ENCODE assay signal across 8 cellular contexts in the genomic region with DNA sequence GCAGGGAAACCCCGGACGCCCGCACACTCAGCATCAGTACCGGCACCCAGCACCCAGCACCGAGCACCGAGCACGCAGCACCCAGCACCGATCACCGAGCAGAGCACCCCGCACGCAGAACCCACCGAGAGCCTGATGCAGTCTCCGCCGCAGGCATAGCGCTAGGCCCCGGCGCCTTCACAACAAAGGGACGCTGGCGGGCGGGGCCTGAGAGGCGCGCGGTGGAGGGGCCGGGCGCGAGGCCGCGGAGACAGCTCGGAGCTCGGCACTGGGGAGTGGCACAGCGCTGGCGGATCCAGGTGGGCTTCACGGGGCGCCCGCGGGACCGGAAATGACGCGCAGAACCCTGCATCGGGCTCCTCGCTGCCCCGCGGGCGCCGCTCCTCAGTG. TPM values are rescaled to one million over a fixed set of nuclear protein-coding genes. Genes with fewer than 3 reads are reported as not detected.
DNase-seq lines count a peak whose midpoint lies in the region; ATAC-seq and TF ChIP-seq lines count a peak whose summit lies in the region.
"Not testable (repeated sequence)": the region's sequence is repeated elsewhere in the genome, so short reads cannot be mapped to it uniquely, and the experiment has no call there.

No MANE protein-coding gene starts in this region.

- intact Hi-C loops in CD4-positive, alpha-beta T cell (cut with DNase I, micrococcal nuclease), result loop anchor here in 1 of 2 experiments (10.0 kb wide), 1 partner anchor 52 kb away; no protein-coding TSS in a partner anchor

- DNase-seq in CD4-positive, alpha-beta T cell, result peak; percentile 27 to 87 (median 70)
- peak; percentile 32 for DNase-seq in LoVo (ENCODE audit: low spot score)
- DNase-seq in RPMI8226, result peak; percentile 87
- DNase-seq in activated T-cell treated with anti-CD3 and anti-CD28 coated beads, Interleukin-2, amount 50 U/mL, for 4 hours, result peak; percentile 77
- peak; percentile 37 for DNase-seq in middle frontal gyrus (ENCODE audit: extremely low spot score, low spot score)
- peak in 2 of 3 experiments; percentile 65 to 72 for DNase-seq in stimulated activated CD4-positive, alpha-beta T cell treated with anti-CD3 and anti-CD28 coated beads, TNF-alpha, amount 100 ng/mL, for 4 hours (ENCODE audit: low read depth in 3 of 3)

- H3K27ac ChIP-seq in CD4-positive, alpha-beta T cell (ENCODE audit: low read depth, low read length), result peak overlapping the region; percentile 79
- peak overlapping the region; percentile 76 to 80 for H3K27ac ChIP-seq in esophagus (ENCODE audit: low read depth in 2 of 2, low read length in 1 of 2)

- H3K27ac Mint-ChIP-seq in CD4-positive, alpha-beta T cell, result peak overlapping the region; percentile 94

- ATAC-seq in CD4-positive, alpha-beta T cell (ENCODE audit: poor library complexity), result peak; percentile 50
- peak; percentile 41 for ATAC-seq in GM21825 (IDR thresholded peaks at IDR 0.05; ENCODE audit: unreplicated experiment)
- peak; percentile 69 to 71 for ATAC-seq in activated T-cell treated with anti-CD3 and anti-CD28 coated beads, Interleukin-2, amount 50 U/mL, for 4 hours

- peaks cover 12% of the 10 kb centered on the region for H3K4me1 Mint-ChIP-seq in CD4-positive, alpha-beta T cell (ENCODE audit: low read depth)
- peaks cover 23% of the 10 kb centered on the region for H3K4me1 Mint-ChIP-seq in activated T-cell treated with anti-CD3 and anti-CD28 coated beads, Interleukin-2, amount 50 U/mL, for 4 hours (ENCODE audit: low read depth)

- POLR2A ChIA-PET in CD4-positive, alpha-beta T cell (lab: Charles Lee), result interaction anchor here (0.6 kb wide), 1 partner anchor 63 kb away, joined by 3 read pairs; no protein-coding TSS in a partner anchor

- not testable (repeated sequence) for H3K36me3 ChIP-seq in esophagus (ENCODE audit: control insufficient read depth in 2 of 2, insufficient read depth in 2 of 2, low read length in 1 of 2)

- H3K27me3 ChIP-seq in CD4-positive, alpha-beta T cell (ENCODE audit: control insufficient read depth, insufficient read depth, low read length); esophagus (ENCODE audit: control insufficient read depth in 1 of 2, insufficient read depth in 2 of 2, low read length in 2 of 2): not testable (repeated sequence)

- H3K4me3 Mint-ChIP-seq in CD4-positive, alpha-beta T cell, result peak overlapping the region; percentile 92
- H3K4me3 Mint-ChIP-seq in activated T-cell treated with anti-CD3 and anti-CD28 coated beads, Interleukin-2, amount 50 U/mL, for 4 hours, result peak overlapping the region; percentile 59

- WGBS in esophagus, 2 donors, result 0 to 1% methylated on average over 26 to 34 of the region's 45 CpGs

- H3K9me3 ChIP-seq in CD4-positive, alpha-beta T cell (ENCODE audit: control insufficient read depth, low read length); esophagus (ENCODE audit: control insufficient read depth in 2 of 2, insufficient read depth in 1 of 2, low read depth in 1 of 2, low read length in 1 of 2): not testable (repeated sequence)

- H3K4me3 ChIP-seq in esophagus (ENCODE audit: low read depth in 1 of 2, low read length in 2 of 2), result peak overlapping the region; percentile 49 to 52

- CTCF ChIA-PET in CD4-positive, alpha-beta T cell (lab: Charles Lee), result not testable (repeated sequence)

- H3K9me3 Mint-ChIP-seq in CD4-positive, alpha-beta T cell; activated T-cell treated with anti-CD3 and anti-CD28 coated beads, Interleukin-2, amount 50 U/mL, for 4 hours: not testable (repeated sequence)

- H3K36me3 Mint-ChIP-seq in CD4-positive, alpha-beta T cell (ENCODE audit: low read depth), result peaks cover 14% of the 10 kb centered on the region
- not testable (repeated sequence) for H3K36me3 Mint-ChIP-seq in activated T-cell treated with anti-CD3 and anti-CD28 coated beads, Interleukin-2, amount 50 U/mL, for 4 hours (ENCODE audit: insufficient read depth)

- H3K27me3 Mint-ChIP-seq in CD4-positive, alpha-beta T cell; activated T-cell treated with anti-CD3 and anti-CD28 coated beads, Interleukin-2, amount 50 U/mL, for 4 hours (ENCODE audit: low read depth): not testable (repeated sequence)

- not testable (repeated sequence) for H3K4me1 ChIP-seq in esophagus (ENCODE audit: control insufficient read depth in 2 of 2, insufficient read depth in 2 of 2, low read length in 1 of 2)

- TF ChIP-seq CTCF in CD4-positive, alpha-beta T cell (IDR thresholded peaks at IDR 0.05), result not testable (repeated sequence)

RNA-seq across cellular contexts. Expression of gene SLC35E2B, which starts 0.3 kb away (rescaled TPM):
- 10 to 100 TPM; 43.9 to 45.3 TPM for total RNA-seq in CD4-positive, alpha-beta T cell
- 10 to 100 TPM; 14.8 to 27.2 (median 20.2) TPM for total RNA-seq in activated T-cell treated with anti-CD3 and anti-CD28 coated beads, Interleukin-2, amount 50 U/mL, for 4 hours
- polyA plus RNA-seq in esophagus, result 10 to 100 TPM; 12.0 to 17.9 TPM

RNA-seq across cellular contexts. Expression of gene CDK11A, which starts 31.8 kb away (rescaled TPM):
- total RNA-seq in CD4-positive, alpha-beta T cell, result 100 to 1,000 TPM; 206 to 217 TPM
- total RNA-seq in activated T-cell treated with anti-CD3 and anti-CD28 coated beads, Interleukin-2, amount 50 U/mL, for 4 hours, result 100 to 1,000 TPM in 2 of 3 donors, 10 to 100 TPM in 1; 90.1 to 143 (median 126) TPM
- polyA plus RNA-seq in esophagus, result 10 to 100 TPM; 15.4 to 56.7 TPM

RNA-seq across cellular contexts. Expression of gene CDK11B, which starts 33.5 kb away (rescaled TPM):
- total RNA-seq in CD4-positive, alpha-beta T cell, result 10 to 100 TPM; 49.8 to 52.0 TPM
- total RNA-seq in activated T-cell treated with anti-CD3 and anti-CD28 coated beads, Interleukin-2, amount 50 U/mL, for 4 hours, result 10 to 100 TPM; 39.2 to 45.9 (median 43.0) TPM
- 10 to 100 TPM; 20.6 to 21.0 TPM for polyA plus RNA-seq in esophagus

Comparison
In these comparisons a context has a peak if more than half of its experiments do, and no peak if none do; other contexts are left out.
1. Peak in every context shown above with its lines: DNase-seq, ATAC-seq, H3K4me3 ChIP-seq and H3K27ac ChIP-seq.
2. DNase-seq: peak in every context shown above with its lines; median percentile 87 in RPMI8226; 77 in activated T-cell treated with anti-CD3 and anti-CD28 coated beads, Interleukin-2, amount 50 U/mL, for 4 hours; 70 in CD4-positive, alpha-beta T cell; 68 in stimulated activated CD4-positive, alpha-beta T cell treated with anti-CD3 and anti-CD28 coated beads, TNF-alpha, amount 100 ng/mL, for 4 hours; 37 in middle frontal gyrus; 32 in LoVo.